16 cellular contexts compared by ENCODE assay signal in genomic region chr6:155364844-155365437, GRCh38. TPM values are rescaled to one million over a fixed set of nuclear protein-coding genes. Genes with fewer than 3 reads are reported as not detected.
DNase-seq lines count a peak whose midpoint lies in the region; ATAC-seq, FAIRE-seq and TF ChIP-seq lines count a peak whose summit lies in the region.
"Had no signal": no experiment of that assay in that cellular context is flagged by ENCODE, and none has a peak within 500 bp of the region (broad histone marks: within the 10 kb centered on the region; RNA-seq: fewer than 3 reads in every experiment).

No MANE protein-coding gene starts in this region.

- peaks cover 11% of the 10 kb centered on the region for H3K9me3 ChIP-seq in HepG2 (ENCODE audit: low read length)
- H3K9me3 ChIP-seq in right lobe of liver, result no peaks in the 10 kb centered on the region
- H3K9me3 ChIP-seq in ovary, result no peaks in the 10 kb centered on the region

- no peak overlapping the region for H3K4me3 Mint-ChIP-seq in WTC11
- H3K4me3 Mint-ChIP-seq: B cell; CD4-positive, alpha-beta T cell had no signal

- no peak overlapping the region for H3K4me3 ChIP-seq in HepG2 (replicated peaks in 1 of 3; ENCODE audit: insufficient read depth in 1 of 3, low read depth in 2 of 3, low read length in 3 of 3)
- no peak overlapping the region for H3K4me3 ChIP-seq in right lobe of liver
- no peak overlapping the region for H3K4me3 ChIP-seq in ovary
- H3K4me3 ChIP-seq: GM12878 had no signal

- CTCF ChIA-PET in HepG2 (lab: Yijun Ruan, JAX; ENCODE audit: low intra/inter-chr PET ratio, low total read pairs), result no interaction called here
- CTCF ChIA-PET in WTC11 (lab: Charles Lee), result no interaction called here

- POLR2A ChIA-PET in HepG2 (lab: Yijun Ruan, JAX), result interaction anchor here (2.1 kb wide), 1 partner anchor 36 kb away, joined by 6 read pairs; no protein-coding TSS in a partner anchor
- POLR2A ChIA-PET in WTC11 (lab: Charles Lee), result interaction anchor here (0.6 kb wide), 1 partner anchor 1198 kb away, joined by 11 read pairs; no protein-coding TSS in a partner anchor

- H3K9me3 Mint-ChIP-seq in WTC11, result peaks cover 14% of the 10 kb centered on the region

- peaks cover 8% of the 10 kb centered on the region for H3K4me1 ChIP-seq in HepG2 (ENCODE audit: insufficient read depth, low read length)
- H3K4me1 ChIP-seq in right lobe of liver, result no peaks in the 10 kb centered on the region
- no peaks in the 10 kb centered on the region for H3K4me1 ChIP-seq in ovary (ENCODE audit: insufficient read depth)

- no peaks in the 10 kb centered on the region for H4K20me1 ChIP-seq in HepG2 (ENCODE audit: insufficient read depth, low read length)

- no peak overlapping the region for H2AFZ ChIP-seq in HepG2 (ENCODE audit: low read length)

- H3K36me3 ChIP-seq in HepG2 (replicated peaks in 1 of 2; ENCODE audit: control insufficient read depth in 1 of 2, insufficient read depth in 2 of 2, low read length in 2 of 2) (no peaks in the 10 kb centered on the region), right lobe of liver (no peaks in the 10 kb centered on the region), ovary (no peaks in the 10 kb centered on the region)

- intact Hi-C loops in HepG2 (cut with micrococcal nuclease; ENCODE audit: unreplicated experiment) (no loop called here), right lobe of liver (cut with DNase I) (no loop called here), ovary (cut with DNase I) (no loop called here)

- no peaks in the 10 kb centered on the region for H3K79me2 ChIP-seq in HepG2 (ENCODE audit: insufficient read depth, low read length)

- ATAC-seq in HepG2 (no peak), right lobe of liver (no peak), WTC11 (no peak), HG03432 (IDR thresholded peaks at IDR 0.05; ENCODE audit: unreplicated experiment) (no peak)
- ATAC-seq: GM12878 had no signal

- no peaks in the 10 kb centered on the region for H3K27me3 Mint-ChIP-seq in WTC11 (ENCODE audit: low read depth)
- H3K27me3 Mint-ChIP-seq: B cell; CD4-positive, alpha-beta T cell had no signal

- no peak for DNase-seq in HepG2 (ENCODE audit: low spot score)
- no peak for DNase-seq in right lobe of liver
- no peak for DNase-seq in WTC11 (ENCODE audit: low spot score)
- peak; percentile 26 for DNase-seq in renal cortical epithelial cell (ENCODE audit: low read depth)
- no peak for DNase-seq in NCI-H345 (lab: John Stamatoyannopoulos, UW)
- DNase-seq in ovary, result no peak
- DNase-seq: C1 segment of cervical spinal cord; Calu3; CD4-positive, alpha-beta T cell; DMS 273 treated with DMSO at 0.1 percent for 48 hours; H7 had no signal

- H3K36me3 Mint-ChIP-seq in WTC11, result no peaks in the 10 kb centered on the region

- TF ChIP-seq RAD21 in HepG2 (CRISPR knock-in tag; IDR thresholded peaks at IDR 0.05), result no peak

- 96% methylated on average over 3 of the region's 3 CpGs for WGBS in HepG2 (ENCODE audit: low lambda C conversion rate)
- 96% methylated on average over 3 of the region's 3 CpGs for WGBS in right lobe of liver (ENCODE audit: insufficient coverage, low coverage, low lambda C conversion rate, missing lambda C conversion rate)
- WGBS in ovary, 3 donors, result 91 to 95% (median 93%) methylated on average over 3 of the region's 3 CpGs

- no peak overlapping the region for H3K27ac Mint-ChIP-seq in WTC11
- H3K27ac Mint-ChIP-seq: B cell; CD4-positive, alpha-beta T cell had no signal

- no peak for FAIRE-seq in HepG2 (lab: Jason Lieb, UNC)
- FAIRE-seq: A204.1, GM12878, GM18507 had no signal

- TF ChIP-seq EP300 in HepG2 (IDR thresholded peaks at IDR 0.05; ENCODE audit: low read depth in 2 of 2, low read length in 2 of 2) (no peak), HepG2 (CRISPR knock-in tag; IDR thresholded peaks at IDR 0.05; ENCODE audit: borderline replicate concordance) (no peak), ovary (IDR thresholded peaks at IDR 0.05) (no peak)

- no peak overlapping the region for H3K9ac ChIP-seq in HepG2 (ENCODE audit: insufficient read depth, low read depth, low read length)

- no TSS peak for BruUV-seq in HepG2 (replicated peaks; lab: Mats Ljungman, UMichigan)

- H3K27me3 ChIP-seq in HepG2 (ENCODE audit: control insufficient read depth in 1 of 2, insufficient read depth in 2 of 2, low read length in 2 of 2), result no peaks in the 10 kb centered on the region
- no peaks in the 10 kb centered on the region for H3K27me3 ChIP-seq in right lobe of liver
- H3K27me3 ChIP-seq in ovary, result no peaks in the 10 kb centered on the region

- no peak for TF ChIP-seq CTCF in HepG2 (CRISPR knock-in tag; IDR thresholded peaks at IDR 0.05)
- no peak for TF ChIP-seq CTCF in right lobe of liver (IDR thresholded peaks at IDR 0.05)
- no peak for TF ChIP-seq CTCF in WTC11 (IDR thresholded peaks at IDR 0.05)
- no peak for TF ChIP-seq CTCF in ovary (IDR thresholded peaks at IDR 0.05)

- H3K27ac ChIP-seq in HepG2 (ENCODE audit: extremely low read length, insufficient read depth, low read length) (no peak overlapping the region), right lobe of liver (no peak overlapping the region), ovary (no peak overlapping the region)

- H3K4me1 Mint-ChIP-seq in WTC11, result peaks cover 10% of the 10 kb centered on the region
- H3K4me1 Mint-ChIP-seq: B cell had no signal

- in situ Hi-C loops in HepG2 (cut with HindIII; ENCODE audit: extremely low pct_ligation_motif_present, low pct_unique_long_range_greater_than_20kb), result no loop called here

- TF ChIP-seq POLR2A in HepG2 (IDR thresholded peaks at IDR 0.05; ENCODE audit: insufficient read depth in 1 of 2, low read depth in 2 of 2, low read length in 2 of 2) (no peak), right lobe of liver (IDR thresholded peaks at IDR 0.05) (no peak), ovary (IDR thresholded peaks at IDR 0.05) (no peak)

- no peak overlapping the region for H3K4me2 ChIP-seq in HepG2 (ENCODE audit: low read depth, low read length)

TF ChIP-seq in HepG2, 621 proteins besides CTCF, POLR2A, EP300 and RAD21 (continues in another document):
- TF ChIP-seq MED13 (CRISPR knock-in tag; IDR thresholded peaks at IDR 0.05) (no peak), SOX5 (CRISPR knock-in tag; IDR thresholded peaks at IDR 0.05; ENCODE audit: borderline replicate concordance) (peak; percentile 33; the same call in 1 of the 2 replicates), ZNF644 (CRISPR knock-in tag; IDR thresholded peaks at IDR 0.05; ENCODE audit: low read depth) (0 out of 2 replicates have a peak, but pooled peaks have one; percentile 12), SOX6 (IDR thresholded peaks at IDR 0.05) (no peak), SOX6 (CRISPR knock-in tag; IDR thresholded peaks at IDR 0.05) (peak; percentile 47; the same call in 1 of the 2 replicates), SOX13 (IDR thresholded peaks at IDR 0.05) (no peak), SOX13 (CRISPR knock-in tag; conservative IDR thresholded peaks at IDR 0.05 in 1 of 2, IDR thresholded peaks at IDR 0.05 in 1 of 2) (peak in 1 of 2 experiments; percentile 56; a peak in 2 of 4 replicates), CEBPB (IDR thresholded peaks at IDR 0.05; ENCODE audit: borderline replicate concordance, low read depth, low read length) (peak; percentile 88), ZNF253 (CRISPR knock-in tag; IDR thresholded peaks at IDR 0.05; ENCODE audit: borderline replicate concordance) (no peak)

TF ChIP-seq in WTC11, 78 proteins besides CTCF, POLR2A, EP300 and RAD21:
- TF ChIP-seq IRF2 (CRISPR knock-in tag; IDR thresholded peaks at IDR 0.05; ENCODE audit: borderline replicate concordance, low read depth) (no peak), GABPB1 (CRISPR knock-in tag; IDR thresholded peaks at IDR 0.05) (peak; percentile 90), MLX (CRISPR knock-in tag; IDR thresholded peaks at IDR 0.05) (no peak)

RNA-seq across cellular contexts. Expression of gene TFB1M, which starts 50.7 kb away (rescaled TPM):
- total RNA-seq in HepG2 (2016; rRNA removed; fragmentation: Illumina TruSeq; extraction: Trizol), result 122 and 149 TPM in 2 replicates
- total RNA-seq in HepG2 (2016; cell fraction: cytosol; rRNA removed; fragmentation: Illumina TruSeq; extraction: Trizol; ENCODE audit: low read depth), result 42.1 and 44.6 TPM in 2 replicates
- total RNA-seq in HepG2 (2016; cell fraction: insoluble cytoplasmic fraction; rRNA removed; fragmentation: Illumina TruSeq; extraction: Trizol), result 124 and 156 TPM in 2 replicates
- total RNA-seq in HepG2 (2016; cell fraction: membrane; rRNA removed; fragmentation: Illumina TruSeq; extraction: Trizol), result 45.1 and 48.3 TPM in 2 replicates
- 201 and 207 TPM in 2 replicates for total RNA-seq in HepG2 (2016; cell fraction: nucleus; rRNA removed; fragmentation: Illumina TruSeq; extraction: Trizol)
- 64.3 and 91.4 TPM in 2 replicates for polyA plus RNA-seq in HepG2 (2011; rRNA removed)
- 49.3 and 58.3 TPM in 2 replicates for polyA plus RNA-seq in HepG2 (2011; cell fraction: cytosol; rRNA removed)
- 74.6 and 81.3 TPM in 2 replicates for polyA plus RNA-seq in HepG2 (2011; cell fraction: nucleus; rRNA removed)
- 59.9 and 60.7 TPM in 2 replicates for polyA plus RNA-seq in HepG2 (2012)
- 17.1 and 18.2 TPM in 2 replicates for polyA plus RNA-seq in HepG2 (2016; cell fraction: cytosol; fragmentation: Illumina TruSeq; extraction: Trizol; ENCODE audit: low read depth)
- polyA plus RNA-seq in HepG2 (2016; cell fraction: insoluble cytoplasmic fraction; fragmentation: Illumina TruSeq; extraction: Trizol; ENCODE audit: low read depth), result 133 and 147 TPM in 2 replicates
- 20.5 and 22.2 TPM in 2 replicates for polyA plus RNA-seq in HepG2 (2016; cell fraction: membrane; fragmentation: Illumina TruSeq; extraction: Trizol; ENCODE audit: low read depth)
- polyA plus RNA-seq in HepG2 (2016; cell fraction: nucleus; fragmentation: Illumina TruSeq; extraction: Trizol; ENCODE audit: insufficient read depth, low read depth), result 93.1 and 104 TPM in 2 replicates
- polyA minus RNA-seq in HepG2 (2011; rRNA and poly(A)+ RNA removed; ENCODE audit: low replicate concordance), result 9.7 and 101 TPM in 2 replicates
- 39.5 and 52.5 TPM in 2 replicates for polyA minus RNA-seq in HepG2 (2011; cell fraction: cytosol; rRNA and poly(A)+ RNA removed)
- 333 and 340 TPM in 2 replicates for polyA minus RNA-seq in HepG2 (2011; cell fraction: nucleus; rRNA and poly(A)+ RNA removed)
- total RNA-seq in right lobe of liver, result 10 to 100 TPM; 12.3 to 18.9 (median 16.2) TPM
- total RNA-seq in WTC11 (2021), result 40.7 to 43.6 TPM (median 41.8 TPM) in 3 replicates
- 11.8 and 21.7 TPM in 2 replicates for total RNA-seq in renal cortical epithelial cell
- total RNA-seq in ovary, result 10 to 100 TPM in 5 of 7 donors, 1 to 10 TPM in 2; 6.7 to 18.5 (median 14.6) TPM
- polyA plus RNA-seq in ovary, result 10 to 100 TPM in 1 of 2 donors, 1 to 10 TPM in 1; 9.6 to 16.0 TPM

Comparison
In these comparisons a context has a peak if more than half of its experiments do, and no peak if none do; other contexts are left out.
1. Of the 50 proteins assayed by ChIP-seq in both HepG2 and WTC11: peak only in HepG2: ATF3 and ZNF317; only in WTC11: GABPB1; in both: none; in neither: 47.